1 cellular context compared by ENCODE assay signal in genomic region chr2:172283476-172283875, GRCh38.
TF ChIP-seq lines count a peak whose summit lies in the region.

No MANE protein-coding gene starts in this region.

TF ChIP-seq in SK-N-SH treated with all-trans-retinoic acid at 6 μM for 48 hours, 23 proteins besides CTCF, POLR2A, EP300 and RAD21 (continued from another document):
- TF ChIP-seq CSRNP3 (CRISPR knock-in tag; IDR thresholded peaks at IDR 0.05), result no peak
- no peak for TF ChIP-seq ZFP3 (CRISPR knock-in tag; IDR thresholded peaks at IDR 0.05)
- no peak for TF ChIP-seq BACH2 (CRISPR knock-in tag; IDR thresholded peaks at IDR 0.05; ENCODE audit: borderline replicate concordance)
- no peak for TF ChIP-seq ZNF70 (CRISPR knock-in tag; IDR thresholded peaks at IDR 0.05)
- no peak for TF ChIP-seq TOX (CRISPR knock-in tag; IDR thresholded peaks at IDR 0.05; ENCODE audit: borderline replicate concordance)
- no peak for TF ChIP-seq ISL1 (CRISPR knock-in tag; IDR thresholded peaks at IDR 0.05)
- no peak for TF ChIP-seq POU6F1 (CRISPR knock-in tag; IDR thresholded peaks at IDR 0.05; ENCODE audit: borderline replicate concordance, low read depth)
- no peak for TF ChIP-seq PPARA (CRISPR knock-in tag; IDR thresholded peaks at IDR 0.05; ENCODE audit: borderline replicate concordance)
- no peak for TF ChIP-seq CSDC2 (CRISPR knock-in tag; IDR thresholded peaks at IDR 0.05)
- no peak for TF ChIP-seq SNAI2 (CRISPR knock-in tag; IDR thresholded peaks at IDR 0.05)
- TF ChIP-seq GLIS3 (CRISPR knock-in tag; IDR thresholded peaks at IDR 0.05), result no peak
- TF ChIP-seq RARB (CRISPR knock-in tag; IDR thresholded peaks at IDR 0.05), result no peak
